In the genomic region with DNA sequence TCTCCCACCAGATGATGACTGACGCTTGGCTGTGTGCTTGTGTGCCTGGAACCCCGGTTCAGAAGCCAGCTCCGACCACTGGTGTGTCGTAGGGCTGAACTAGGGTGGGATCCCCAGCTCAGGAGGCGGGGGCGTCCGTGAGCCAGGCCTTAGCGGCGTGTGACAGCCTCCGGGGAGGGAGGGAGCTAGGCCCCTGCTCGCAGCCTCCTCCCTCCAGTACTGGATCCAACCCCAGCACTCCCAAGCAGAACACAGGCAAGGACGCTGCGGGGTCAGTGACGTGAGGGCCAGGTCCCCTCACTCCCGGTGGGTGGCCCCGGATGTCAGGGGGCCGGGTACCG, we compare ENCODE assay signal across 8 cellular contexts. TPM values are rescaled to one million over a fixed set of nuclear protein-coding genes. Genes with fewer than 3 reads are reported as not detected.
DNase-seq lines count a peak whose midpoint lies in the region; ATAC-seq lines count a peak whose summit lies in the region.

No MANE protein-coding gene starts in this region.

- H3K27ac Mint-ChIP-seq in IgD-negative memory B cell = peak overlapping the region in 1 of 3 donors; percentile 67
- peak overlapping the region; percentile 82 for H3K27ac Mint-ChIP-seq in stimulated activated memory B cell treated with anti-CD40 and anti-IgM and Interleukin-4, amounts not matched to agents 10 μg/mL and 1 μg/mL and 100 μg/mL, for 72 hours

- no peak for ATAC-seq in stimulated activated memory B cell treated with anti-CD40 and anti-IgM and Interleukin-4, amounts not matched to agents 10 μg/mL and 1 μg/mL and 100 μg/mL, for 72 hours

- no peaks in the 10 kb centered on the region for H3K27me3 Mint-ChIP-seq in IgD-negative memory B cell
- no peaks in the 10 kb centered on the region for H3K27me3 Mint-ChIP-seq in stimulated activated memory B cell treated with anti-CD40 and anti-IgM and Interleukin-4, amounts not matched to agents 10 μg/mL and 1 μg/mL and 100 μg/mL, for 72 hours

- peaks cover 0 to 10% (median 8%) of the 10 kb centered on the region in 3 donors for H3K4me1 Mint-ChIP-seq in IgD-negative memory B cell
- peaks cover 17% of the 10 kb centered on the region for H3K4me1 Mint-ChIP-seq in stimulated activated memory B cell treated with anti-CD40 and anti-IgM and Interleukin-4, amounts not matched to agents 10 μg/mL and 1 μg/mL and 100 μg/mL, for 72 hours

- no peaks in the 10 kb centered on the region for H3K9me3 Mint-ChIP-seq in IgD-negative memory B cell
- no peaks in the 10 kb centered on the region for H3K9me3 Mint-ChIP-seq in stimulated activated memory B cell treated with anti-CD40 and anti-IgM and Interleukin-4, amounts not matched to agents 10 μg/mL and 1 μg/mL and 100 μg/mL, for 72 hours

- peaks cover 1% of the 10 kb centered on the region for H3K36me3 Mint-ChIP-seq in IgD-negative memory B cell
- H3K36me3 Mint-ChIP-seq in stimulated activated memory B cell treated with anti-CD40 and anti-IgM and Interleukin-4, amounts not matched to agents 10 μg/mL and 1 μg/mL and 100 μg/mL, for 72 hours = peaks cover 7% of the 10 kb centered on the region

- peak overlapping the region; percentile 78 to 97 (median 93) for H3K4me3 Mint-ChIP-seq in IgD-negative memory B cell
- H3K4me3 Mint-ChIP-seq in stimulated activated memory B cell treated with anti-CD40 and anti-IgM and Interleukin-4, amounts not matched to agents 10 μg/mL and 1 μg/mL and 100 μg/mL, for 72 hours = peak overlapping the region; percentile 90

- peak; percentile 25 for DNase-seq in stimulated activated CD4-positive, alpha-beta T cell treated with anti-CD3 and anti-CD28 coated beads, Interleukin-1b, Interleukin-23, amount 100 ng/mL, for 48 hours
- DNase-seq in stimulated activated CD4-positive, alpha-beta T cell treated with anti-CD3 and anti-CD28 coated beads, Interleukin-12 subunit alpha, Interleukin-12 subunit beta, amount 100 ng/mL, for 4 hours = no peak
- peak; percentile 57 for DNase-seq in astrocyte of the hippocampus (ENCODE audit: low read depth, low spot score)
- DNase-seq in iPS-NIHi7 (ENCODE audit: extremely low spot score) = peak; percentile 59
- no peak for DNase-seq in NCI-H2029 treated with DMSO at 0.1 percent for 48 hours (lab: John Stamatoyannopoulos, UW)
- DNase-seq in retina = no peak

RNA-seq across cellular contexts. Expression of gene PMM1, which starts 0.4 kb away (rescaled TPM):
- 21.8 TPM for polyA plus RNA-seq in IgD-negative memory B cell

RNA-seq across cellular contexts. Expression of gene CSDC2, which starts 28.4 kb away (rescaled TPM):
- not detected for polyA plus RNA-seq in IgD-negative memory B cell

RNA-seq across cellular contexts. Expression of gene DESI1, which starts 31.6 kb away (rescaled TPM):
- 12.5 TPM for polyA plus RNA-seq in IgD-negative memory B cell

RNA-seq across cellular contexts. Expression of gene XRCC6, which starts 31.9 kb away (rescaled TPM):
- 377 TPM for polyA plus RNA-seq in IgD-negative memory B cell

RNA-seq across cellular contexts. Expression of gene POLR3H, which starts 45.0 kb away (rescaled TPM):
- polyA plus RNA-seq in IgD-negative memory B cell = 15.9 TPM

Comparison
In these comparisons a context has a peak if more than half of its experiments do, and no peak if none do; other contexts are left out.
1. DNase-seq: peak in stimulated activated CD4-positive, alpha-beta T cell treated with anti-CD3 and anti-CD28 coated beads, Interleukin-1b, Interleukin-23, amount 100 ng/mL, for 48 hours (single experiment), astrocyte of the hippocampus (single experiment) and iPS-NIHi7 (single experiment); none in stimulated activated CD4-positive, alpha-beta T cell treated with anti-CD3 and anti-CD28 coated beads, Interleukin-12 subunit alpha, Interleukin-12 subunit beta, amount 100 ng/mL, for 4 hours (single experiment), NCI-H2029 treated with DMSO at 0.1 percent for 48 hours (single experiment) and retina (single experiment).